9 cellular contexts compared by ENCODE assay signal in the genomic region with DNA sequence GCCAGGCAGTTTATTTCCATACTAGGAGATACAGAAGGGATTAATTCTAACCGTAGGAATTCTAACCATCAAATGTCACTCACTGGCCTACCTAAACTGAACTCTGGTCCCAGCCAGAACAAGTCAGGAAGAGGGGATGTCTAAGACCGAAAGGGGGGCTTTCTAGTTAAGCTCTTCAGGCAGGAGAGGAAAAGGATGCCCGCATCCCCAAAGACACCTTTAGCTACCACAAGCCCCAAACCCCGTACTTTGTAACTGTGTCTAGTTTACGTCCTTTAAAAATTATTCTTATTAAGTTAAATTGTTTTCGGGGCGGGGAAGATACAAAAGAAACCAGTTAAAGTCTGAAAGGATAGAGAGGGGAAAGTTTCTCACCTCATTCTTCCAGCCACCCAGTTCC. TPM values are rescaled to one million over a fixed set of nuclear protein-coding genes. Genes with fewer than 3 reads are reported as not detected.
A peak's percentile ranks its signal among the peaks of the same experiment; 100 is the strongest.
DNase-seq lines count a peak whose midpoint lies in the region; ATAC-seq and TF ChIP-seq lines count a peak whose summit lies in the region.
"Had no signal": no experiment of that assay in that cellular context is flagged by ENCODE, and none has a peak within 500 bp of the region (broad histone marks: within the 10 kb centered on the region; RNA-seq: fewer than 3 reads in every experiment).

No MANE protein-coding gene starts in this region.

- peak overlapping the region; percentile 93 to 97 for H3K27ac Mint-ChIP-seq in natural killer cell treated with Interleukin-12 subunit alpha and Interleukin-12 subunit beta and Interleukin-15 and Interleukin-18, amount 100 ng/mL, for 72 hours

- H3K9ac ChIP-seq in KMS-11: peak overlapping the region; percentile 95
- peak overlapping the region; percentile 58 to 86 for H3K9ac ChIP-seq in colonic mucosa (ENCODE audit: low read depth in 2 of 2, low read length in 2 of 2)

- no peaks in the 10 kb centered on the region for H3K27me3 ChIP-seq in KMS-11 (ENCODE audit: insufficient read depth, low read depth)
- H3K27me3 ChIP-seq in colonic mucosa: no peaks in the 10 kb centered on the region

- H3K27ac ChIP-seq in KMS-11 (peak overlapping the region; percentile 79), colonic mucosa (no peak overlapping the region)

- peaks cover 31 to 39% of the 10 kb centered on the region in 2 donors for H3K4me1 Mint-ChIP-seq in natural killer cell treated with Interleukin-12 subunit alpha and Interleukin-12 subunit beta and Interleukin-15 and Interleukin-18, amount 100 ng/mL, for 72 hours (ENCODE audit: low read depth in 2 of 2)

- ATAC-seq in natural killer cell treated with Interleukin-12 subunit alpha and Interleukin-12 subunit beta and Interleukin-15 and Interleukin-18, amount 100 ng/mL, for 72 hours: no peak
- ATAC-seq in GM21390 (IDR thresholded peaks at IDR 0.05; ENCODE audit: unreplicated experiment) (no peak), HG03432 (IDR thresholded peaks at IDR 0.05; ENCODE audit: unreplicated experiment) (no peak)

- H3K36me3 ChIP-seq in KMS-11 (ENCODE audit: insufficient read depth): no peaks in the 10 kb centered on the region
- H3K36me3 ChIP-seq in colonic mucosa: no peaks in the 10 kb centered on the region

- H3K9me3 Mint-ChIP-seq in natural killer cell treated with Interleukin-12 subunit alpha and Interleukin-12 subunit beta and Interleukin-15 and Interleukin-18, amount 100 ng/mL, for 72 hours: no peaks in the 10 kb centered on the region

- DNase-seq in AG10803 (ENCODE audit: low read depth) (no peak), colonic mucosa (no peak), DMS79 treated with DMSO at 0.1 percent for 48 hours (lab: John Stamatoyannopoulos, UW) (no peak), NCI-H1417 treated with DMSO at 0.1 percent for 48 hours (lab: John Stamatoyannopoulos, UW) (no peak)
- no peak for DNase-seq in natural killer cell treated with Interleukin-12 subunit alpha and Interleukin-12 subunit beta and Interleukin-15 and Interleukin-18, amount 100 ng/mL, for 72 hours (ENCODE audit: low spot score)
- DNase-seq: NCI-H187 had no signal

- H3K36me3 Mint-ChIP-seq in natural killer cell treated with Interleukin-12 subunit alpha and Interleukin-12 subunit beta and Interleukin-15 and Interleukin-18, amount 100 ng/mL, for 72 hours: peaks cover 5% of the 10 kb centered on the region

- no peak for TF ChIP-seq CTCF in AG10803 (conservative IDR thresholded peaks at IDR 0.05; ENCODE audit: low read length)
- no peak for TF ChIP-seq CTCF in KMS-11 (conservative IDR thresholded peaks at IDR 0.05; ENCODE audit: low read depth, low read length)
- TF ChIP-seq CTCF in colonic mucosa (IDR thresholded peaks at IDR 0.05): no peak

- H2AFZ ChIP-seq in KMS-11 (ENCODE audit: low read depth): peak overlapping the region; percentile 76; the same call in 1 of the 2 replicates

- no peaks in the 10 kb centered on the region for H3K9me3 ChIP-seq in colonic mucosa

- H3K4me3 Mint-ChIP-seq in natural killer cell treated with Interleukin-12 subunit alpha and Interleukin-12 subunit beta and Interleukin-15 and Interleukin-18, amount 100 ng/mL, for 72 hours: peak overlapping the region; percentile 92

- peaks cover 23% of the 10 kb centered on the region for H3K79me2 ChIP-seq in KMS-11 (ENCODE audit: insufficient read depth, low read depth)

- H3K4me3 ChIP-seq in AG10803 (ENCODE audit: low read length) (peak overlapping the region; percentile 98), KMS-11 (IDR thresholded peaks at IDR 0.05; ENCODE audit: insufficient read depth, low read depth, low read length) (no peak overlapping the region), colonic mucosa (peak overlapping the region; percentile 87)

- H3K27me3 Mint-ChIP-seq in natural killer cell treated with Interleukin-12 subunit alpha and Interleukin-12 subunit beta and Interleukin-15 and Interleukin-18, amount 100 ng/mL, for 72 hours: no peaks in the 10 kb centered on the region

- H4K20me1 ChIP-seq in KMS-11 (ENCODE audit: insufficient read depth): no peaks in the 10 kb centered on the region

- H3K4me1 ChIP-seq in KMS-11 (ENCODE audit: low read depth, poor library complexity, severe bottlenecking) (peaks cover 25% of the 10 kb centered on the region), colonic mucosa (no peaks in the 10 kb centered on the region)

- intact Hi-C loops in colonic mucosa (cut with DNase I): no loop called here

- H3K4me2 ChIP-seq in KMS-11: peak overlapping the region; percentile 80

RNA-seq across cellular contexts. Expression of a gene that starts 1.2 kb away (rescaled TPM):
- 10 to 100 TPM; 20.3 to 33.8 TPM for total RNA-seq in colonic mucosa
- total RNA-seq in natural killer cell treated with Interleukin-12 subunit alpha and Interleukin-12 subunit beta and Interleukin-15 and Interleukin-18, amount 100 ng/mL, for 72 hours: 10 to 100 TPM; 24.0 to 52.2 TPM

RNA-seq across cellular contexts. Expression of a gene that starts 39.3 kb away (rescaled TPM):
- 10 to 100 TPM in 1 of 2 donors, 1 to 10 TPM in 1; 8.1 to 12.5 TPM for total RNA-seq in colonic mucosa
- 100 to 1,000 TPM in 1 of 2 donors, 10 to 100 TPM in 1; 82.3 to 105 TPM for total RNA-seq in natural killer cell treated with Interleukin-12 subunit alpha and Interleukin-12 subunit beta and Interleukin-15 and Interleukin-18, amount 100 ng/mL, for 72 hours

RNA-seq across cellular contexts. Expression of a gene that starts 44.6 kb away (rescaled TPM):
- under 1 TPM; 0.20 to 0.74 TPM for total RNA-seq in colonic mucosa
- total RNA-seq in natural killer cell treated with Interleukin-12 subunit alpha and Interleukin-12 subunit beta and Interleukin-15 and Interleukin-18, amount 100 ng/mL, for 72 hours: under 1 TPM in 1 of 2 donors, not detected in 1; 0.14 TPM

Comparison
In these comparisons a context has a peak if more than half of its experiments do, and no peak if none do; other contexts are left out.
1. RNA of a gene that starts 39.3 kb away (total RNA-seq): 82.3 to 105 TPM in natural killer cell treated with Interleukin-12 subunit alpha and Interleukin-12 subunit beta and Interleukin-15 and Interleukin-18, amount 100 ng/mL, for 72 hours; 8.1 to 12.5 TPM in colonic mucosa; every median in the first group is over 4 times any median in the second.